In genomic region chr17:42421479-42422332, GRCh38 we compare ENCODE assay signal across 8 cellular contexts. TPM values are rescaled to one million over a fixed set of nuclear protein-coding genes. Genes with fewer than 3 reads are reported as not detected.
A peak's percentile ranks its signal among the peaks of the same experiment; 100 is the strongest.
DNase-seq lines count a peak whose midpoint lies in the region; ATAC-seq, FAIRE-seq and TF ChIP-seq lines count a peak whose summit lies in the region.

No MANE protein-coding gene starts in this region.

- in situ Hi-C loops in K562 (cut with MboI), result loop anchor here (5.0 kb wide), 1 partner anchor 106 kb away; no protein-coding TSS in a partner anchor

- intact Hi-C loops in K562 (cut with micrococcal nuclease) (loop anchor here (2.0 kb wide), 1 partner anchor 37 kb away; the partner anchor contains the start of gene ATP6V0A1), spleen (cut with DNase I; ENCODE audit: low total_unique reads) (no loop called here)

- H3K36me3 ChIP-seq in K562 (ENCODE audit: control insufficient read depth, insufficient read depth, low read length) (peaks cover 34% of the 10 kb centered on the region), spleen (no peaks in the 10 kb centered on the region)

- peaks cover 12% of the 10 kb centered on the region; the same call in 1 of the 2 replicates for H4K20me1 ChIP-seq in K562 (replicated peaks; ENCODE audit: control insufficient read depth, insufficient read depth, low read length)

- ATAC-seq in activated CD8-positive, alpha-beta memory T cell treated with anti-CD3 and anti-CD28 coated beads, Interleukin-2, amount 10 ng/mL, durations not matched to agents 7 days and 5 days, result peak; percentile 11
- peak; percentile 42 for ATAC-seq in K562
- ATAC-seq in GM18907 (IDR thresholded peaks at IDR 0.05; ENCODE audit: unreplicated experiment), result no peak

- TF ChIP-seq EP300 in K562 (IDR thresholded peaks at IDR 0.05; ENCODE audit: low read length), result no peak

- no peak for TF ChIP-seq POLR2A in K562 (conservative IDR thresholded peaks at IDR 0.05)
- TF ChIP-seq POLR2A in spleen (IDR thresholded peaks at IDR 0.05), result no peak

- peak overlapping the region; percentile 50 for H3K4me3 Mint-ChIP-seq in activated CD8-positive, alpha-beta memory T cell treated with anti-CD3 and anti-CD28 coated beads, Interleukin-2, amount 10 ng/mL, durations not matched to agents 7 days and 5 days

- 2% methylated on average over 35 of the region's 61 CpGs for WGBS in K562 (ENCODE audit: insufficient coverage, low coverage, missing lambda C conversion rate)
- WGBS in spleen, 5 donors, result 1 to 8% (median 3%) methylated on average over 21 to 61 of the region's 61 CpGs

- no peak for DNase-seq in activated CD8-positive, alpha-beta memory T cell treated with anti-CD3 and anti-CD28 coated beads, Interleukin-2, amount 10 ng/mL, durations not matched to agents 7 days and 5 days
- no peak for DNase-seq in activated CD8-positive, alpha-beta memory T cell treated with anti-CD3 and anti-CD28 coated beads, Interleukin-2, amount 50 U/mL, for 48 hours
- peak; percentile 71 to 87 (median 77) for DNase-seq in K562 (ENCODE audit: extremely low read depth in 1 of 4, low spot score in 3 of 4)
- DNase-seq in iPS-NIHi11 (ENCODE audit: low spot score), result peak; percentile 53
- DNase-seq in spleen, result peak; percentile 78
- no peak for DNase-seq in NCI-H446 (lab: John Stamatoyannopoulos, UW)
- no peak for DNase-seq in activated CD4-positive, alpha-beta T cell treated with anti-CD3 and anti-CD28 coated beads, Interleukin-2, amount 50 U/mL, for 48 hours

- H3K4me1 Mint-ChIP-seq in activated CD8-positive, alpha-beta memory T cell treated with anti-CD3 and anti-CD28 coated beads, Interleukin-2, amount 10 ng/mL, durations not matched to agents 7 days and 5 days, result peaks cover 15% of the 10 kb centered on the region

- H3K4me1 ChIP-seq in K562 (replicated peaks in 1 of 2; ENCODE audit: control insufficient read depth in 2 of 2, insufficient read depth in 2 of 2, low read length in 2 of 2) (peaks cover 24 to 33% of the 10 kb centered on the region in 2 experiments; a peak in 4 of 5 replicates), spleen (peaks cover 0 to 85% (median 52%) of the 10 kb centered on the region in 6 donors)

- peak overlapping the region; percentile 57 for H2AFZ ChIP-seq in K562 (ENCODE audit: low read depth, low read length)

- H3K9me3 Mint-ChIP-seq in activated CD8-positive, alpha-beta memory T cell treated with anti-CD3 and anti-CD28 coated beads, Interleukin-2, amount 10 ng/mL, durations not matched to agents 7 days and 5 days (ENCODE audit: low read depth), result no peaks in the 10 kb centered on the region

- POLR2A ChIA-PET in K562 (lab: Yijun Ruan, JAX), result interaction anchor here (0.7 to 2.2 kb wide), 6 partner anchors 12 to 110 kb away, joined by 3 to 10 read pairs (median 9); no protein-coding TSS in a partner anchor

- peak overlapping the region; percentile 64 for H3K4me3 ChIP-seq in K562
- H3K4me3 ChIP-seq in spleen, result peak overlapping the region; percentile 49 to 86 (median 67)

- peak overlapping the region; percentile 71 for H3K27ac ChIP-seq in K562 (ENCODE audit: extremely low read depth, low read depth, low read length)
- peak overlapping the region; percentile 74 to 95 (median 90) for H3K27ac ChIP-seq in spleen

- H3K36me3 Mint-ChIP-seq in activated CD8-positive, alpha-beta memory T cell treated with anti-CD3 and anti-CD28 coated beads, Interleukin-2, amount 10 ng/mL, durations not matched to agents 7 days and 5 days, result no peaks in the 10 kb centered on the region

- peaks cover 62% of the 10 kb centered on the region for H3K79me2 ChIP-seq in K562 (ENCODE audit: control insufficient read depth, insufficient read depth, low read length)

- TF ChIP-seq RAD21 in K562 (CRISPR knock-in tag; conservative IDR thresholded peaks at IDR 0.05 in 1 of 2, IDR thresholded peaks at IDR 0.05 in 1 of 2), result no peak

- H3K9me3 ChIP-seq in K562 (replicated peaks; ENCODE audit: control insufficient read depth, insufficient read depth, low read depth, low read length), result no peaks in the 10 kb centered on the region
- no peaks in the 10 kb centered on the region for H3K9me3 ChIP-seq in spleen

- H3K27ac Mint-ChIP-seq in activated CD8-positive, alpha-beta memory T cell treated with anti-CD3 and anti-CD28 coated beads, Interleukin-2, amount 10 ng/mL, durations not matched to agents 7 days and 5 days, result no peak overlapping the region

- peak overlapping the region; percentile 77 to 97 for H3K9ac ChIP-seq in K562 (ENCODE audit: insufficient read depth in 1 of 2, low read depth in 2 of 2, low read length in 2 of 2)

- peaks cover 58% of the 10 kb centered on the region for H3K27me3 Mint-ChIP-seq in activated CD8-positive, alpha-beta memory T cell treated with anti-CD3 and anti-CD28 coated beads, Interleukin-2, amount 10 ng/mL, durations not matched to agents 7 days and 5 days

- H3K9me1 ChIP-seq in K562 (ENCODE audit: control insufficient read depth, insufficient read depth, low read length), result no peaks in the 10 kb centered on the region

- CTCF ChIA-PET in activated CD8-positive, alpha-beta memory T cell treated with anti-CD3 and anti-CD28 coated beads, Interleukin-2, amount 10 ng/mL, durations not matched to agents 7 days and 5 days (lab: Charles Lee), result interaction anchor here (0.8 to 5.3 kb wide), 11 partner anchors 11 to 109 kb away, joined by 3 to 23 read pairs (median 4); no protein-coding TSS in a partner anchor
- CTCF ChIA-PET in K562 (lab: Yijun Ruan, JAX; ENCODE audit: low intra/inter-chr PET ratio), result no interaction called here

- TF ChIP-seq CTCF in K562 (IDR thresholded peaks at IDR 0.05 in 2 of 3, conservative IDR thresholded peaks at IDR 0.05 in 1 of 3; ENCODE audit: insufficient read depth in 2 of 3, low read depth in 1 of 3, low read length in 3 of 3), result no peak
- no peak for TF ChIP-seq CTCF in spleen (IDR thresholded peaks at IDR 0.05 in 8 of 11, conservative IDR thresholded peaks at IDR 0.05 in 3 of 11)

- H3K27me3 ChIP-seq in K562 (ENCODE audit: control insufficient read depth in 2 of 2, insufficient read depth in 2 of 2, low read length in 2 of 2), result no peaks in the 10 kb centered on the region
- peaks cover 0 to 48% (median 28%) of the 10 kb centered on the region in 7 donors for H3K27me3 ChIP-seq in spleen (replicated peaks in 1 of 7)

- no TSS peak for BruUV-seq in K562 (replicated peaks; lab: Mats Ljungman, UMichigan)

- peak overlapping the region; percentile 93 for H3K4me2 ChIP-seq in K562 (ENCODE audit: insufficient read depth, low read length)

- no peak for FAIRE-seq in K562 (lab: Jason Lieb, UNC)

RNA-seq across cellular contexts. Expression of gene CAVIN1, which starts 1.4 kb away (rescaled TPM):
- 1 to 10 TPM in 1 of 2 experiments, under 1 TPM in 1; 0.66 to 1.3 TPM for total RNA-seq in activated CD8-positive, alpha-beta memory T cell treated with anti-CD3 and anti-CD28 coated beads, Interleukin-2, amount 10 ng/mL, durations not matched to agents 7 days and 5 days
- 11.6 and 29.3 TPM in 2 replicates for total RNA-seq in K562 (2011; cell fraction: chromatin; rRNA removed; ENCODE audit: low replicate concordance)
- total RNA-seq in K562 (2011; cell fraction: nucleolus; rRNA removed), result 22.9 and 29.9 TPM in 2 replicates
- 18.6 and 22.2 TPM in 2 replicates for total RNA-seq in K562 (2011; cell fraction: nucleoplasm; rRNA removed)
- 126 and 135 TPM in 2 replicates for total RNA-seq in K562 (2014; rRNA removed)
- total RNA-seq in K562 (2014; rRNA removed; fragmentation: Illumina TruSeq; extraction: Trizol), result 56.1 and 57.8 TPM in 2 replicates
- 74.5 and 80.0 TPM in 2 replicates for total RNA-seq in K562 (2015; rRNA removed; fragmentation: Illumina TruSeq; extraction: Trizol)
- total RNA-seq in K562 (2021), result 143 and 162 TPM in 2 replicates
- polyA plus RNA-seq in K562 (2011; rRNA removed), result 44.6 and 60.0 TPM in 2 replicates
- 39.4 and 107 TPM in 2 replicates for polyA plus RNA-seq in K562 (2011; cell fraction: cytosol; rRNA removed)
- polyA plus RNA-seq in K562 (2011; cell fraction: nucleus; rRNA removed), result 8.0 and 16.1 TPM in 2 replicates
- polyA plus RNA-seq in K562 (2012), result 74.3 and 99.4 TPM in 2 replicates
- polyA plus RNA-seq in K562 (2014; fragmentation: Illumina TruSeq; extraction: Trizol), result 77.6 and 93.7 TPM in 2 replicates
- 1 to 10 TPM; 6.8 to 8.6 TPM for polyA plus RNA-seq in K562 (2014; fragmentation: Nextera tagmentation; extraction: Ambion mirVana)
- 72.9 and 92.8 TPM in 2 replicates for polyA plus RNA-seq in K562 (2014; rRNA removed)
- polyA minus RNA-seq in K562 (2011; rRNA and poly(A)+ RNA removed), result 34.7 and 64.3 TPM in 2 replicates
- polyA minus RNA-seq in K562 (2011; cell fraction: cytosol; rRNA and poly(A)+ RNA removed), result 81.5 and 110 TPM in 2 replicates
- 9.4 and 9.6 TPM in 2 replicates for polyA minus RNA-seq in K562 (2011; cell fraction: nucleus; rRNA and poly(A)+ RNA removed)
- 100 to 1,000 TPM; 129 to 224 (median 150) TPM for total RNA-seq in spleen
- polyA plus RNA-seq in spleen, result 100 to 1,000 TPM in 1 of 3 donors, 10 to 100 TPM in 2; 25.3 to 129 (median 34.7) TPM

RNA-seq across cellular contexts. Expression of gene STAT3, which starts 33.5 kb away (rescaled TPM):
- total RNA-seq in activated CD8-positive, alpha-beta memory T cell treated with anti-CD3 and anti-CD28 coated beads, Interleukin-2, amount 10 ng/mL, durations not matched to agents 7 days and 5 days, result 10 to 100 TPM; 90.5 to 97.6 TPM
- total RNA-seq in K562 (2011; cell fraction: chromatin; rRNA removed; ENCODE audit: low replicate concordance), result 176 and 210 TPM in 2 replicates
- 110 and 117 TPM in 2 replicates for total RNA-seq in K562 (2011; cell fraction: nucleolus; rRNA removed)
- 145 and 167 TPM in 2 replicates for total RNA-seq in K562 (2011; cell fraction: nucleoplasm; rRNA removed)
- total RNA-seq in K562 (2014; rRNA removed) (90.4 and 99.6 TPM in 2 replicates), K562 (2014; rRNA removed; fragmentation: Illumina TruSeq; extraction: Trizol) (108 and 115 TPM in 2 replicates), K562 (2015; rRNA removed; fragmentation: Illumina TruSeq; extraction: Trizol) (105 and 113 TPM in 2 replicates), K562 (2021) (120 and 133 TPM in 2 replicates), spleen (100 to 1,000 TPM; 229 to 326 (median 266) TPM)
- polyA plus RNA-seq in K562 (2011; rRNA removed) (90.0 and 120 TPM in 2 replicates), K562 (2014; fragmentation: Illumina TruSeq; extraction: Trizol) (179 and 180 TPM in 2 replicates), K562 (2014; fragmentation: Nextera tagmentation; extraction: Ambion mirVana) (100 to 1,000 TPM; 114 to 160 TPM), K562 (2014; rRNA removed) (120 and 134 TPM in 2 replicates), spleen (10 to 100 TPM; 18.3 to 49.8 (median 24.1) TPM)
- polyA plus RNA-seq in K562 (2011; cell fraction: cytosol; rRNA removed), result 83.3 and 125 TPM in 2 replicates
- 58.4 and 72.2 TPM in 2 replicates for polyA plus RNA-seq in K562 (2011; cell fraction: nucleus; rRNA removed)
- polyA plus RNA-seq in K562 (2012), result 160 and 179 TPM in 2 replicates
- 111 and 124 TPM in 2 replicates for polyA minus RNA-seq in K562 (2011; rRNA and poly(A)+ RNA removed)
- 68.3 and 70.2 TPM in 2 replicates for polyA minus RNA-seq in K562 (2011; cell fraction: cytosol; rRNA and poly(A)+ RNA removed)
- 35.3 and 48.0 TPM in 2 replicates for polyA minus RNA-seq in K562 (2011; cell fraction: nucleus; rRNA and poly(A)+ RNA removed)

RNA-seq across cellular contexts. Expression of gene ATP6V0A1, which starts 37.0 kb away (rescaled TPM):
- 1 to 10 TPM; 4.6 to 6.0 TPM for total RNA-seq in activated CD8-positive, alpha-beta memory T cell treated with anti-CD3 and anti-CD28 coated beads, Interleukin-2, amount 10 ng/mL, durations not matched to agents 7 days and 5 days
- total RNA-seq in K562 (2011; cell fraction: chromatin; rRNA removed; ENCODE audit: low replicate concordance), result 998 and 1,046 TPM in 2 replicates
- 668 and 698 TPM in 2 replicates for total RNA-seq in K562 (2011; cell fraction: nucleolus; rRNA removed)
- total RNA-seq in K562 (2011; cell fraction: nucleoplasm; rRNA removed), result 746 and 878 TPM in 2 replicates
- 71.7 and 82.2 TPM in 2 replicates for total RNA-seq in K562 (2014; rRNA removed)
- 75.5 and 89.2 TPM in 2 replicates for total RNA-seq in K562 (2014; rRNA removed; fragmentation: Illumina TruSeq; extraction: Trizol)
- 54.9 and 56.1 TPM in 2 replicates for total RNA-seq in K562 (2015; rRNA removed; fragmentation: Illumina TruSeq; extraction: Trizol)
- 127 and 141 TPM in 2 replicates for total RNA-seq in K562 (2021)
- polyA plus RNA-seq in K562 (2011; rRNA removed), result 102 and 104 TPM in 2 replicates
- 101 and 137 TPM in 2 replicates for polyA plus RNA-seq in K562 (2011; cell fraction: cytosol; rRNA removed)
- polyA plus RNA-seq in K562 (2011; cell fraction: nucleus; rRNA removed), result 300 and 643 TPM in 2 replicates
- polyA plus RNA-seq in K562 (2012), result 77.1 and 103 TPM in 2 replicates
- polyA plus RNA-seq in K562 (2014; fragmentation: Illumina TruSeq; extraction: Trizol), result 143 and 158 TPM in 2 replicates
- polyA plus RNA-seq in K562 (2014; fragmentation: Nextera tagmentation; extraction: Ambion mirVana), result 10 to 100 TPM; 11.8 to 46.3 TPM
- 62.7 and 80.3 TPM in 2 replicates for polyA plus RNA-seq in K562 (2014; rRNA removed)
- polyA minus RNA-seq in K562 (2011; rRNA and poly(A)+ RNA removed), result 165 and 302 TPM in 2 replicates
- polyA minus RNA-seq in K562 (2011; cell fraction: cytosol; rRNA and poly(A)+ RNA removed), result 41.3 and 104 TPM in 2 replicates
- 181 and 232 TPM in 2 replicates for polyA minus RNA-seq in K562 (2011; cell fraction: nucleus; rRNA and poly(A)+ RNA removed)
- total RNA-seq in spleen, result 100 to 1,000 TPM in 5 of 7 donors, 10 to 100 TPM in 2; 87.4 to 140 (median 126) TPM
- polyA plus RNA-seq in spleen, result 10 to 100 TPM; 23.0 to 74.0 (median 50.7) TPM

Comparison
In these comparisons a context has a peak if more than half of its experiments do, and no peak if none do; other contexts are left out.
1. DNase-seq: peak in K562 (4 of 4), iPS-NIHi11 (single experiment) and spleen (single experiment); none in activated CD8-positive, alpha-beta memory T cell treated with anti-CD3 and anti-CD28 coated beads, Interleukin-2, amount 10 ng/mL, durations not matched to agents 7 days and 5 days (single experiment), activated CD8-positive, alpha-beta memory T cell treated with anti-CD3 and anti-CD28 coated beads, Interleukin-2, amount 50 U/mL, for 48 hours (single experiment), NCI-H446 (0 of 2) and activated CD4-positive, alpha-beta T cell treated with anti-CD3 and anti-CD28 coated beads, Interleukin-2, amount 50 U/mL, for 48 hours (0 of 2).
2. RNA of gene CAVIN1, which starts 1.4 kb away (total RNA-seq): 129 to 224 TPM in spleen and 11.6 to 162 TPM in K562; 0.66 to 1.3 TPM in activated CD8-positive, alpha-beta memory T cell treated with anti-CD3 and anti-CD28 coated beads, Interleukin-2, amount 10 ng/mL, durations not matched to agents 7 days and 5 days; every median in the first group is over 4 times any median in the second.
3. RNA of gene ATP6V0A1, which starts 37.0 kb away (total RNA-seq): 87.4 to 140 TPM in spleen and 54.9 to 1,046 TPM in K562; 4.6 to 6.0 TPM in activated CD8-positive, alpha-beta memory T cell treated with anti-CD3 and anti-CD28 coated beads, Interleukin-2, amount 10 ng/mL, durations not matched to agents 7 days and 5 days; every median in the first group is over 4 times any median in the second.